Comparison of ENCODE assay signal across 2 cellular contexts in the genomic region with DNA sequence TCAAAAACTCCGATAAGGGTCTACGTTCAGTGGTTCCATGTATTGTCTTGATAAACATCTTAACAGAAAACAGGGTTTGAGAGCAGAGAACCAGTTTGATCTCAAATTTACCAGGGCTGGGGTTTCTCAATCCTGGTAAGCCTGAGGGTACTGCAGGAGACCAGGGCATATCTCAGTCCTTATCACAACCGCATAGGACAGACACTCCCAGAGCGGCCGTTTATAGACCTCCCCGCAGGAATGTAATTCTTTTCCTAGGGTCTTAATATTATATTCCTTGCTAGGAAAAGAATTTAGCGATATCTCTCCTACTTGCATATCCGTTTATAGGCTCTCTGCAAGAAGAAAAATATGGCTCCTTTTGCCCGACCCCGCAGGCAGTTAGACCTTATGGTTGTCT. TPM values are rescaled to one million over a fixed set of nuclear protein-coding genes. Genes with fewer than 3 reads are reported as not detected.
"Had no signal": no experiment of that assay in that cellular context is flagged by ENCODE, and none has a peak within 500 bp of the region (broad histone marks: within the 10 kb centered on the region; RNA-seq: fewer than 3 reads in every experiment).

No MANE protein-coding gene starts in this region.

RNA-seq across cellular contexts. Expression of a gene that starts 4.7 kb away (rescaled TPM):
- polyA plus RNA-seq: HepG2 had no signal

RNA-seq across cellular contexts. Expression of a gene that starts 15.6 kb away (rescaled TPM):
- total RNA-seq: SJSA1 had no signal
